Comparison of ENCODE assay signal across 8 cellular contexts in the genomic region with DNA sequence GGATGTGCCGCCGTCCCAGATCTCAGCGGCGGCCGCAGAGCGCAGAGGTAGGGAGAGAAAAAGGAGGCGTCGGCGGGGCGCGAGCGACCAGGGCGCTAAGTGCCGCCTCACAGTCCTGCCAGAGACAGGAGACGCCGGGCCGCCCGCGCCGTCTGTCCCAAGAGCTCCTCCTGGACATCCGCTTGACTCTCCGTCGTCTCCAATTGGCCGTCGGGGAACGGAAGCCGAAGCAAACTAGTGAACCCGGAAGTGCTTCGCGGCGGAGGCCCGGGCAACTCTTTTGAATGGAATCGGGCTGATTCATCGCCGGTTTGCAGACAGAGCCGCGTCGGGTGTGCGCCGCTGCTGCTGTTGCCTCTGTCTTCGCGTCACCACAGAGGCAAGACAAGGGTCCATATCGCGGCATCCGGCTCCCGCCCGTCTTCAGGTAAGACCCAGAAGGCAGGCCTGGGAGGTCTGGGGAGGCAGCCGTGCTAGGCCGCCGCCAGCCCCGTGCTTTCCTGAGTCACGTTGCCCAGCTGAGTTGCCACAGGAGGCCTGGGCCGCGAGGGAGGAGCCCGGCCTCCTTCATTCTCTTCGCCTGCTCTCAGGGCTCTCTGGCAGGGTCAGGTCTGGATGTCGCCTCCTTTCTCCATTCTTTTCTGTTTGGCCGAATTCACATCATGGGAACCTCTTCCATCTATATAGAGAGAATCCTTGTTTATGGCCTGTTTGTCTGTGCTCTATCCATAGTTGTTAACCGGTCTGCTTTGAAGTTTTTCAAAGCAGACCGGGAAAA. TPM values are rescaled to one million over a fixed set of nuclear protein-coding genes. Genes with fewer than 3 reads are reported as not detected.
DNase-seq lines count a peak whose midpoint lies in the region; ATAC-seq and TF ChIP-seq lines count a peak whose summit lies in the region.

A gene (plus strand): TSS at position 248 of the 778 bp plus-strand sequence. CDS start 10,401 bp downstream, outside the sequence.

- peak; percentile 86 for TF ChIP-seq POLR2A in right lobe of liver (IDR thresholded peaks at IDR 0.05)

- ATAC-seq in GM19395 (IDR thresholded peaks at IDR 0.05; ENCODE audit: unreplicated experiment) (peak; percentile 97), HG03565 (IDR thresholded peaks at IDR 0.05; ENCODE audit: unreplicated experiment) (peak; percentile 92), right lobe of liver (peak; percentile 98 to 99 (median 98))

- DNase-seq in NCI-H774 (lab: John Stamatoyannopoulos, UW) (peak; percentile 91), dermis microvascular lymphatic vessel endothelial cell (ENCODE audit: low read depth in 2 of 2) (peak; percentile 86 to 97), right lobe of liver (peak; percentile 94 to 96 (median 95))
- DNase-seq in activated CD4-positive, alpha-beta T cell treated with anti-CD3 and anti-CD28 coated beads, Interleukin-2, amount 50 U/mL, for 48 hours: peak; percentile 90 to 93
- peak; percentile 79 to 87 for DNase-seq in stimulated activated CD4-positive, alpha-beta T cell treated with anti-CD3 and anti-CD28 coated beads, Interleukin-4, amount 100 ng/mL, for 4 hours

- 1% methylated on average over 20 of the region's 60 CpGs for WGBS in right lobe of liver (ENCODE audit: insufficient coverage, low coverage, low lambda C conversion rate, missing lambda C conversion rate)

- H3K36me3 ChIP-seq in right lobe of liver: no peaks in the 10 kb centered on the region

- H3K4me1 ChIP-seq in right lobe of liver: peaks cover 0 to 8% (median 4%) of the 10 kb centered on the region in 4 donors

- H3K4me3 ChIP-seq in right lobe of liver: peak within 1 kb of the TSS; percentile 64 to 78 (median 74)

- TF ChIP-seq CTCF in C4-2B (conservative IDR thresholded peaks at IDR 0.05) (no peak), right lobe of liver (IDR thresholded peaks at IDR 0.05) (no peak)

- no peaks in the 10 kb centered on the region for H3K9me3 ChIP-seq in right lobe of liver

- peak within 1 kb of the TSS; percentile 90 for H3K27ac ChIP-seq in C4-2B
- H3K27ac ChIP-seq in right lobe of liver: peak within 1 kb of the TSS; percentile 52 to 77 (median 60)

- intact Hi-C loops in right lobe of liver (cut with DNase I): no loop called here

- H3K27me3 ChIP-seq in right lobe of liver: no peaks in the 10 kb centered on the region

RNA-seq across cellular contexts. Expression of the gene that starts here (rescaled TPM):
- total RNA-seq in dermis microvascular lymphatic vessel endothelial cell (57.8 and 79.3 TPM in 2 replicates), right lobe of liver (10 to 100 TPM; 18.7 to 61.8 (median 24.9) TPM)

Comparison
In these comparisons a context has a peak if more than half of its experiments do, and no peak if none do; other contexts are left out.
1. Peak in every context shown above with its lines: DNase-seq, ATAC-seq, H3K4me3 ChIP-seq and H3K27ac ChIP-seq.